ENCODE assay signal across 34 cellular contexts in the genomic region with DNA sequence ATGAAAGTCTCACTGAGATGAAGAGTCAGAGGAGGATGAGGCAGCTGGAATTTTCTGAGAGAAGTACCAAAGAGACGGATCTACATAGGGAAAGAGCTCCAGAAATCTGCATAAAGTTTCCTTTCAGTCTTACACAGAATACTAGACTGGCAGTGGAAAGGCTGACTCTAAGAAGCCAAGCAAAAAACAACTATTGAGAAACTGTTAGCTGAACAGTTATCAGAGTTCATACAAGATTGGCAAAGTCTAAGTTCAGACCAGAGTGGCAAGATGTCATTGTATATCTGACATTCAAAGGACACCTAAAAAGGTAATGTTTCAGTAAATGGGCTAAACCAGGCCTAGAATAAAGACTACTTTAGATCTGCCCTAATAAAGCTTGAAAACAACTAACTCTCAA.
"Had no signal": no experiment of that assay in that cellular context is flagged by ENCODE, and none has a peak within 500 bp of the region (broad histone marks: within the 10 kb centered on the region; RNA-seq: fewer than 3 reads in every experiment).

No MANE protein-coding gene starts in this region.

- H3K27ac ChIP-seq: KMS-11 had no signal

- H3K36me3 ChIP-seq: MG63 had no signal

- H3K4me3 ChIP-seq: MG63 had no signal

- H3K27me3 ChIP-seq: MG63 had no signal

- DNase-seq: Karpas-422, Kasumi-1, MG63, MM.1S, MV-4-11, NCI-H1048, NCI-H1092, NCI-H1092 treated with DMSO at 0.1 percent for 48 hours, NCI-H1105, NCI-H1105 treated with DMSO at 0.1 percent for 48 hours, NCI-H1417, NCI-H1417 treated with DMSO at 0.1 percent for 48 hours, NCI-H1436, NCI-H1436 treated with DMSO at 0.1 percent for 48 hours, NCI-H146, NCI-H1694, NCI-H1694 treated with DMSO at 0.1 percent for 48 hours, NCI-H187, NCI-H187 treated with DMSO at 0.1 percent for 48 hours, NCI-H1930, NCI-H2029, NCI-H2029 treated with DMSO at 0.1 percent for 48 hours, NCI-H2081, NCI-H2081 treated with DMSO at 0.1 percent for 48 hours, NCI-H2107, NCI-H2171, NCI-H2171 treated with DMSO at 0.1 percent for 48 hours, NCI-H2227 treated with DMSO at 0.1 percent for 48 hours, NCI-H226, NCI-H345, NCI-H446, NCI-H446 treated with DMSO at 0.1 percent for 48 hours, NCI-H510A had no signal

- H3K9ac ChIP-seq: KMS-11 had no signal

- H3K4me2 ChIP-seq: KMS-11 had no signal

- H3K9me3 ChIP-seq: MG63 had no signal
